25 cellular contexts compared by ENCODE assay signal in the genomic region with DNA sequence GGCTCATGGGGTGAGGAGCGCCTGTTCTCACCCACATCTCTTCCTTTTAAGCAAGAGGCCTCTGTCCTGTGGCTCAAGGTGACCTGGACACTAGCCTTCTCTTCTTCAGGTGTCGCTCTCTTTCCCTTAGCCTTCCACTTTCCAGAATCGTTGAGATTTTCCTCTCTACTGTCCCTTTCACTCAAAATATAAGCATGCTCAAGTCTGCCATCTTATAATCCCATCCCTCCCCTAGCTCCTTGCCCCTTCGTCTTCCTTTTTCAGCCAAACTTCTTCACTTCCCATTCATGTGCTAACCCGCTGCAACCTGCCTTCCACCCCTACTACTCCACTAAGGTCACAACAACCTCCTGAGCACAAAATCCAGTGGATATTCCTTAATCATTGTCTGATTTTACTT.
"Had no signal": no experiment of that assay in that cellular context is flagged by ENCODE, and none has a peak within 500 bp of the region (broad histone marks: within the 10 kb centered on the region; RNA-seq: fewer than 3 reads in every experiment).

No MANE protein-coding gene starts in this region.

- H3K27ac ChIP-seq: colonic mucosa, esophagus muscularis mucosa, foreskin keratinocyte, gastroesophageal sphincter, heart left ventricle, hepatocyte, left lung, lower lobe of right lung had no signal

- ATAC-seq: effector memory CD8-positive, alpha-beta T cell; foreskin keratinocyte; gastroesophageal sphincter; heart left ventricle; left colon; left lung; left ventricle myocardium superior; lower lobe of right lung; mucosa of descending colon had no signal

- H3K4me3 ChIP-seq: colonic mucosa, esophagus muscularis mucosa, gastroesophageal sphincter, heart left ventricle, hepatocyte, left lung, lower lobe of right lung, mucosa of descending colon had no signal

- H3K4me2 ChIP-seq: hepatocyte had no signal

- DNase-seq: colonic mucosa; cortex of kidney; effector CD8-positive, alpha-beta T cell; effector memory CD8-positive, alpha-beta T cell; endodermal cell; foreskin keratinocyte; heart left ventricle; hypothalamus; immature natural killer cell; islet precursor cell; kidney; kidney glomerular epithelial cell; left colon; left lung; left ventricle myocardium superior; lower lobe of right lung; mesenchymal stem cell; mucosa of descending colon; naive B cell had no signal

- H3K9me3 ChIP-seq: colonic mucosa, esophagus muscularis mucosa, gastroesophageal sphincter, heart left ventricle, left lung, lower lobe of right lung, mucosa of descending colon had no signal

- H3K27me3 ChIP-seq: colonic mucosa, esophagus muscularis mucosa, foreskin keratinocyte, gastroesophageal sphincter, heart left ventricle, hepatocyte, left lung had no signal

- H3K4me1 ChIP-seq: colonic mucosa, esophagus muscularis mucosa, foreskin keratinocyte, gastroesophageal sphincter, heart left ventricle, left lung, lower lobe of right lung had no signal

- FAIRE-seq: endometrium, endothelial cell of umbilical vein, frontal cortex, kidney had no signal
